28 cellular contexts compared by ENCODE assay signal in genomic region chr9:114432323-114433067, GRCh38. TPM values are rescaled to one million over a fixed set of nuclear protein-coding genes. Genes with fewer than 3 reads are reported as not detected.
DNase-seq lines count a peak whose midpoint lies in the region; ATAC-seq, FAIRE-seq and TF ChIP-seq lines count a peak whose summit lies in the region.
"Had no signal": no experiment of that assay in that cellular context is flagged by ENCODE, and none has a peak within 500 bp of the region (broad histone marks: within the 10 kb centered on the region; RNA-seq: fewer than 3 reads in every experiment).

No MANE protein-coding gene starts in this region.

- H4K20me1 ChIP-seq in H9 (ENCODE audit: control insufficient read depth, insufficient read depth, insufficient read length) (no peaks in the 10 kb centered on the region), K562 (replicated peaks; ENCODE audit: control insufficient read depth, insufficient read depth, low read length) (peaks cover 5% of the 10 kb centered on the region; the same call in 1 of the 2 replicates)
- H4K20me1 ChIP-seq: BLaER1 treated with 17β-estradiol and CSF1 and Interleukin-3, amounts not matched to agents 10 nM and 100 nM had no signal

- POLR2A ChIA-PET in K562 (lab: Yijun Ruan, JAX), result interaction anchor here (1.0 kb wide), 1 partner anchor 11 kb away, joined by 4 read pairs; no protein-coding TSS in a partner anchor
- POLR2A ChIA-PET in activated CD4-positive, alpha-beta T cell treated with anti-CD3 and anti-CD28 coated beads for 36 hours (lab: Charles Lee), result no interaction called here

- no peak overlapping the region for H3K23ac ChIP-seq in H9 (ENCODE audit: insufficient read length, low read depth, low read length)

- no peak for FAIRE-seq in K562 (lab: Jason Lieb, UNC)
- FAIRE-seq: A549, D721Med, GM12891, GM18507, H1 had no signal

- no peak overlapping the region for H3K4me2 ChIP-seq in H9 (ENCODE audit: insufficient read depth, insufficient read length, low read length)
- no peak overlapping the region for H3K4me2 ChIP-seq in K562 (ENCODE audit: insufficient read depth, low read length)
- H3K4me2 ChIP-seq: A549; BLaER1 treated with 17β-estradiol and CSF1 and Interleukin-3, amounts not matched to agents 10 nM and 100 nM had no signal

- H2AFZ ChIP-seq in H9 (ENCODE audit: low read length), result no peak overlapping the region
- H2AFZ ChIP-seq in K562 (ENCODE audit: low read depth, low read length), result no peak overlapping the region

- TF ChIP-seq CTCF in H9 (conservative IDR thresholded peaks at IDR 0.05) (no peak), K562 (IDR thresholded peaks at IDR 0.05 in 2 of 3, conservative IDR thresholded peaks at IDR 0.05 in 1 of 3; ENCODE audit: insufficient read depth in 2 of 3, low read depth in 1 of 3, low read length in 3 of 3) (no peak)

- H2BK5ac ChIP-seq in H9 (ENCODE audit: insufficient read length, low read length), result no peak overlapping the region

- no peak overlapping the region for H2BK20ac ChIP-seq in H9 (ENCODE audit: low read depth, low read length, poor library complexity, severe bottlenecking)

- no peak overlapping the region for H3K4ac ChIP-seq in H9 (ENCODE audit: low read depth, low read length)

- H3K36me3 ChIP-seq in K562 (ENCODE audit: control insufficient read depth, insufficient read depth, low read length), result no peaks in the 10 kb centered on the region
- H3K36me3 ChIP-seq: BE2C; BLaER1 treated with 17β-estradiol and CSF1 and Interleukin-3, amounts not matched to agents 10 nM and 100 nM had no signal

- H3T11ph ChIP-seq in H9 (ENCODE audit: low read length), result no peak overlapping the region

- no peaks in the 10 kb centered on the region for H3K9me3 Mint-ChIP-seq in activated naive CD8-positive, alpha-beta T cell treated with anti-CD3 and anti-CD28 coated beads, Interleukin-2, amount 50 U/mL, for 24 hours
- no peaks in the 10 kb centered on the region for H3K9me3 Mint-ChIP-seq in activated naive CD8-positive, alpha-beta T cell treated with anti-CD3 and anti-CD28 coated beads for 36 hours
- no peaks in the 10 kb centered on the region for H3K9me3 Mint-ChIP-seq in H9
- no peaks in the 10 kb centered on the region for H3K9me3 Mint-ChIP-seq in activated CD4-positive, alpha-beta T cell treated with anti-CD3 and anti-CD28 coated beads for 36 hours (ENCODE audit: low read depth)
- H3K9me3 Mint-ChIP-seq: CD14-positive monocyte; CD4-positive, alpha-beta T cell; CD8-positive, alpha-beta memory T cell; HFFc6 had no signal

- H4K5ac ChIP-seq in H9 (ENCODE audit: insufficient read length, low read depth, low read length), result no peak overlapping the region

- no peak overlapping the region for H4K91ac ChIP-seq in H9 (ENCODE audit: insufficient read length, low read depth, low read length)

- H3K27me3 Mint-ChIP-seq in activated naive CD8-positive, alpha-beta T cell treated with anti-CD3 and anti-CD28 coated beads, Interleukin-2, amount 50 U/mL, for 24 hours, result no peaks in the 10 kb centered on the region
- no peaks in the 10 kb centered on the region for H3K27me3 Mint-ChIP-seq in activated naive CD8-positive, alpha-beta T cell treated with anti-CD3 and anti-CD28 coated beads for 36 hours
- H3K27me3 Mint-ChIP-seq in H9 (ENCODE audit: low read depth), result no peaks in the 10 kb centered on the region; the same call in 1 of the 2 replicates
- H3K27me3 Mint-ChIP-seq in activated CD4-positive, alpha-beta T cell treated with anti-CD3 and anti-CD28 coated beads for 36 hours, result no peaks in the 10 kb centered on the region
- H3K27me3 Mint-ChIP-seq: CD4-positive, alpha-beta T cell had no signal

- H3K9me3 ChIP-seq in H9 (ENCODE audit: control insufficient read depth, low read depth, low read length) (no peaks in the 10 kb centered on the region), K562 (replicated peaks; ENCODE audit: control insufficient read depth, insufficient read depth, low read depth, low read length) (no peaks in the 10 kb centered on the region)
- H3K9me3 ChIP-seq: A549; BE2C; BLaER1 treated with 17β-estradiol and CSF1 and Interleukin-3, amounts not matched to agents 10 nM and 100 nM had no signal

- H2BK15ac ChIP-seq in H9 (ENCODE audit: low read depth, low read length), result no peak overlapping the region

- H3K9ac ChIP-seq in H9 (ENCODE audit: extremely low read depth, insufficient read length, low read length) (no peak overlapping the region), K562 (ENCODE audit: insufficient read depth in 1 of 2, low read depth in 2 of 2, low read length in 2 of 2) (no peak overlapping the region)
- H3K9ac ChIP-seq: BLaER1 treated with 17β-estradiol and CSF1 and Interleukin-3, amounts not matched to agents 10 nM and 100 nM had no signal

- in situ Hi-C loops in K562 (cut with MboI), result loop anchor here (5.0 kb wide), 1 partner anchor 220 kb away; no protein-coding TSS in a partner anchor

- H3K4me1 ChIP-seq in H9 (ENCODE audit: insufficient read depth, low read length), result no peaks in the 10 kb centered on the region
- peaks cover 0 to 2% of the 10 kb centered on the region in 2 experiments; a peak in 1 of 5 replicates for H3K4me1 ChIP-seq in K562 (replicated peaks in 1 of 2; ENCODE audit: control insufficient read depth in 2 of 2, insufficient read depth in 2 of 2, low read length in 2 of 2)
- H3K4me1 ChIP-seq: A549; BE2C; BLaER1 treated with 17β-estradiol and CSF1 and Interleukin-3, amounts not matched to agents 10 nM and 100 nM had no signal

- H3K56ac ChIP-seq in H9 (ENCODE audit: insufficient read length, low read depth, low read length), result no peak overlapping the region

- H3K23me2 ChIP-seq in H9 (ENCODE audit: insufficient read length, low read depth, low read length, poor library complexity, severe bottlenecking), result no peaks in the 10 kb centered on the region

- no peak overlapping the region for H3K4me3 ChIP-seq in K562
- H3K4me3 ChIP-seq: A549; BLaER1 treated with 17β-estradiol and CSF1 and Interleukin-3, amounts not matched to agents 10 nM and 100 nM had no signal

- H3K79me2 ChIP-seq in H9 (ENCODE audit: insufficient read depth, low read length) (no peaks in the 10 kb centered on the region), K562 (ENCODE audit: control insufficient read depth, insufficient read depth, low read length) (no peaks in the 10 kb centered on the region)

- H3K27me3 ChIP-seq in H9 (ENCODE audit: insufficient read depth, low read length) (no peaks in the 10 kb centered on the region; the same call in 1 of the 2 replicates), K562 (ENCODE audit: control insufficient read depth in 2 of 2, insufficient read depth in 2 of 2, low read length in 2 of 2) (no peaks in the 10 kb centered on the region; a peak in 1 of 5 replicates)
- H3K27me3 ChIP-seq: BLaER1 treated with 17β-estradiol and CSF1 and Interleukin-3, amounts not matched to agents 10 nM and 100 nM had no signal

- H3K14ac ChIP-seq in H9 (ENCODE audit: insufficient read depth, low read length), result no peak overlapping the region

- TF ChIP-seq POLR2A in K562 (conservative IDR thresholded peaks at IDR 0.05), result no peak

- H3K4me1 Mint-ChIP-seq in activated naive CD8-positive, alpha-beta T cell treated with anti-CD3 and anti-CD28 coated beads, Interleukin-2, amount 50 U/mL, for 24 hours, result no peaks in the 10 kb centered on the region
- peaks cover 3% of the 10 kb centered on the region for H3K4me1 Mint-ChIP-seq in activated naive CD8-positive, alpha-beta T cell treated with anti-CD3 and anti-CD28 coated beads for 36 hours
- peaks cover 0 to 13% of the 10 kb centered on the region in 2 experiments; a peak in 2 of 4 replicates for H3K4me1 Mint-ChIP-seq in H9
- H3K4me1 Mint-ChIP-seq in activated CD4-positive, alpha-beta T cell treated with anti-CD3 and anti-CD28 coated beads for 36 hours, result peaks cover 2% of the 10 kb centered on the region
- H3K4me1 Mint-ChIP-seq: CD14-positive monocyte had no signal

- peak; percentile 61 for ATAC-seq in activated naive CD8-positive, alpha-beta T cell treated with anti-CD3 and anti-CD28 coated beads, Interleukin-2, amount 50 U/mL, for 24 hours
- no peak for ATAC-seq in K562
- no peak for ATAC-seq in activated CD4-positive, alpha-beta T cell treated with anti-CD3 and anti-CD28 coated beads for 36 hours
- ATAC-seq: A549, HCT116 had no signal

- H2BK120ac ChIP-seq in H9 (ENCODE audit: low read depth, low read length, poor library complexity, severe bottlenecking), result no peak overlapping the region

- H2AK5ac ChIP-seq in H9 (ENCODE audit: insufficient read length, low read length), result no peak overlapping the region

- BruUV-seq in K562 (replicated peaks; lab: Mats Ljungman, UMichigan), result no TSS peak

- H3K9me1 ChIP-seq in K562 (ENCODE audit: control insufficient read depth, insufficient read depth, low read length), result peaks cover 6% of the 10 kb centered on the region

- no peaks in the 10 kb centered on the region for H3K36me3 Mint-ChIP-seq in activated naive CD8-positive, alpha-beta T cell treated with anti-CD3 and anti-CD28 coated beads, Interleukin-2, amount 50 U/mL, for 24 hours (ENCODE audit: low read depth)
- no peaks in the 10 kb centered on the region for H3K36me3 Mint-ChIP-seq in activated naive CD8-positive, alpha-beta T cell treated with anti-CD3 and anti-CD28 coated beads for 36 hours
- no peaks in the 10 kb centered on the region; a peak in 1 of 7 replicates for H3K36me3 Mint-ChIP-seq in H9 (ENCODE audit: insufficient read depth in 1 of 3, low read depth in 3 of 3)
- H3K36me3 Mint-ChIP-seq in activated CD4-positive, alpha-beta T cell treated with anti-CD3 and anti-CD28 coated beads for 36 hours (ENCODE audit: low read depth), result no peaks in the 10 kb centered on the region
- H3K36me3 Mint-ChIP-seq: CD14-positive monocyte; CD8-positive, alpha-beta memory T cell had no signal

- CTCF ChIA-PET in K562 (lab: Yijun Ruan, JAX; ENCODE audit: low intra/inter-chr PET ratio), result interaction anchor here (0.9 kb wide), 1 partner anchor 27 kb away, joined by 3 read pairs; no protein-coding TSS in a partner anchor
- CTCF ChIA-PET in activated CD4-positive, alpha-beta T cell treated with anti-CD3 and anti-CD28 coated beads for 36 hours (lab: Charles Lee), result interaction anchor here (1.1 to 2.1 kb wide), 2 partner anchors 27 to 221 kb away, joined by 3 to 5 read pairs; no protein-coding TSS in a partner anchor

- intact Hi-C loops in K562 (cut with micrococcal nuclease), result no loop called here
- intact Hi-C loops in activated CD4-positive, alpha-beta T cell treated with anti-CD3 and anti-CD28 coated beads for 36 hours (cut with DNase I, micrococcal nuclease), result no loop called here

- no peak overlapping the region for H3K27ac Mint-ChIP-seq in activated naive CD8-positive, alpha-beta T cell treated with anti-CD3 and anti-CD28 coated beads, Interleukin-2, amount 50 U/mL, for 24 hours
- no peak overlapping the region for H3K27ac Mint-ChIP-seq in activated naive CD8-positive, alpha-beta T cell treated with anti-CD3 and anti-CD28 coated beads for 36 hours
- H3K27ac Mint-ChIP-seq in H9, result no peak overlapping the region
- no peak overlapping the region for H3K27ac Mint-ChIP-seq in activated CD4-positive, alpha-beta T cell treated with anti-CD3 and anti-CD28 coated beads for 36 hours
- H3K27ac Mint-ChIP-seq: CD4-positive, alpha-beta T cell; CD8-positive, alpha-beta memory T cell; HFFc6 had no signal

- H3K4me3 Mint-ChIP-seq in activated naive CD8-positive, alpha-beta T cell treated with anti-CD3 and anti-CD28 coated beads, Interleukin-2, amount 50 U/mL, for 24 hours, result no peak overlapping the region
- no peak overlapping the region for H3K4me3 Mint-ChIP-seq in activated naive CD8-positive, alpha-beta T cell treated with anti-CD3 and anti-CD28 coated beads for 36 hours
- no peak overlapping the region for H3K4me3 Mint-ChIP-seq in H9
- no peak overlapping the region for H3K4me3 Mint-ChIP-seq in activated CD4-positive, alpha-beta T cell treated with anti-CD3 and anti-CD28 coated beads for 36 hours
- H3K4me3 Mint-ChIP-seq: CD14-positive monocyte; CD4-positive, alpha-beta T cell; CD8-positive, alpha-beta memory T cell; HFFc6 had no signal

- no CpG with 5 or more reads among the region's 6 CpGs for WGBS in H9 (ENCODE audit: extremely low coverage, insufficient read length, low lambda C conversion rate)
- 49% methylated on average over 6 of the region's 6 CpGs for WGBS in K562 (ENCODE audit: insufficient coverage, low coverage, missing lambda C conversion rate)

- no peak overlapping the region for H3K27ac ChIP-seq in H9 (ENCODE audit: insufficient read length, low read depth, low read length)
- no peak overlapping the region for H3K27ac ChIP-seq in K562 (ENCODE audit: extremely low read depth, low read depth, low read length)
- H3K27ac ChIP-seq: A549; BLaER1 treated with 17β-estradiol and CSF1 and Interleukin-3, amounts not matched to agents 10 nM and 100 nM had no signal

- H3K18ac ChIP-seq in H9 (ENCODE audit: insufficient read length, low read depth, low read length), result no peak overlapping the region

- H3K79me1 ChIP-seq in H9 (ENCODE audit: insufficient read depth, low read depth, low read length, poor library complexity, severe bottlenecking), result no peaks in the 10 kb centered on the region

- no peak for DNase-seq in activated naive CD8-positive, alpha-beta T cell treated with anti-CD3 and anti-CD28 coated beads, Interleukin-2, amount 50 U/mL, for 24 hours
- no peak for DNase-seq in activated naive CD8-positive, alpha-beta T cell treated with anti-CD3 and anti-CD28 coated beads for 36 hours
- DNase-seq in H9 (peak; percentile 0), K562 (ENCODE audit: extremely low read depth in 1 of 4, low spot score in 3 of 4) (no peak), cerebellum (ENCODE audit: low spot score) (peak; percentile 12), GOT3 (lab: John Stamatoyannopoulos, UW) (no peak), hypothalamus (lab: John Stamatoyannopoulos, UW) (no peak)
- no peak for DNase-seq in activated CD4-positive, alpha-beta T cell treated with anti-CD3 and anti-CD28 coated beads for 36 hours
- DNase-seq: 8988T; ACHN; AML-193; BE2C; CD4-positive, alpha-beta T cell; CD8-positive, alpha-beta memory T cell; DMS 273 treated with DMSO at 0.1 percent for 48 hours; DMS79; EL; GF-D8; H7; HFFc6 had no signal

- no peak overlapping the region for H2BK12ac ChIP-seq in H9 (ENCODE audit: insufficient read length, low read depth, low read length)

- TF ChIP-seq EP300 in K562 (IDR thresholded peaks at IDR 0.05; ENCODE audit: low read length), result no peak

- no peak for TF ChIP-seq RAD21 in K562 (CRISPR knock-in tag; conservative IDR thresholded peaks at IDR 0.05 in 1 of 2, IDR thresholded peaks at IDR 0.05 in 1 of 2)

- H4K8ac ChIP-seq in H9 (replicated peaks; ENCODE audit: insufficient read length, low read depth, low read length), result no peak overlapping the region

RNA-seq across cellular contexts. Expression of gene AKNA, which starts 44.7 kb away (rescaled TPM):
- total RNA-seq in activated naive CD8-positive, alpha-beta T cell treated with anti-CD3 and anti-CD28 coated beads for 36 hours, result 100 to 1,000 TPM; 129 to 130 TPM
- total RNA-seq in H9 (2021) (19.7 and 20.8 TPM in 2 replicates), K562 (2014; rRNA removed) (5.3 and 8.1 TPM in 2 replicates), K562 (2014; rRNA removed; fragmentation: Illumina TruSeq; extraction: Trizol) (3.7 and 3.9 TPM in 2 replicates), K562 (2015; rRNA removed; fragmentation: Illumina TruSeq; extraction: Trizol) (2.6 and 2.7 TPM in 2 replicates), K562 (2021) (16.9 and 20.5 TPM in 2 replicates), cerebellum (10.6 TPM)
- total RNA-seq in K562 (2011; cell fraction: chromatin; rRNA removed; ENCODE audit: low replicate concordance), result 30.2 and 45.5 TPM in 2 replicates
- 25.4 and 26.7 TPM in 2 replicates for total RNA-seq in K562 (2011; cell fraction: nucleolus; rRNA removed)
- 26.6 and 27.0 TPM in 2 replicates for total RNA-seq in K562 (2011; cell fraction: nucleoplasm; rRNA removed)
- polyA plus RNA-seq in K562 (2011; rRNA removed) (1.4 and 3.4 TPM in 2 replicates), K562 (2014; fragmentation: Illumina TruSeq; extraction: Trizol) (11.1 and 14.0 TPM in 2 replicates), K562 (2014; fragmentation: Nextera tagmentation; extraction: Ambion mirVana) (under 1 TPM; 0.29 to 0.37 TPM), K562 (2014; rRNA removed) (6.5 and 6.7 TPM in 2 replicates)
- 2.0 and 2.3 TPM in 2 replicates for polyA plus RNA-seq in K562 (2011; cell fraction: cytosol; rRNA removed)
- polyA plus RNA-seq in K562 (2011; cell fraction: nucleus; rRNA removed), result 8.0 and 8.2 TPM in 2 replicates
- 5.2 and 92.5 TPM in 2 replicates for polyA plus RNA-seq in K562 (2012)
- polyA minus RNA-seq in K562 (2011; rRNA and poly(A)+ RNA removed), result 3.1 and 3.8 TPM in 2 replicates
- polyA minus RNA-seq in K562 (2011; cell fraction: cytosol; rRNA and poly(A)+ RNA removed), result 1.9 and 4.6 TPM in 2 replicates
- polyA minus RNA-seq in K562 (2011; cell fraction: nucleus; rRNA and poly(A)+ RNA removed), result 6.1 and 8.6 TPM in 2 replicates
- total RNA-seq in activated CD4-positive, alpha-beta T cell treated with anti-CD3 and anti-CD28 coated beads for 36 hours, result 100 to 1,000 TPM; 135 to 141 TPM

Comparison
In these comparisons a context has a peak if more than half of its experiments do, and no peak if none do; other contexts are left out.
1. DNase-seq: peak in H9 (single experiment) and cerebellum (single experiment); none in activated naive CD8-positive, alpha-beta T cell treated with anti-CD3 and anti-CD28 coated beads, Interleukin-2, amount 50 U/mL, for 24 hours (single experiment), activated naive CD8-positive, alpha-beta T cell treated with anti-CD3 and anti-CD28 coated beads for 36 hours (single experiment), K562 (0 of 4), GOT3 (single experiment), hypothalamus (0 of 51) and activated CD4-positive, alpha-beta T cell treated with anti-CD3 and anti-CD28 coated beads for 36 hours (single experiment).